Comparison of ENCODE assay signal across 1 cellular context in the genomic region with DNA sequence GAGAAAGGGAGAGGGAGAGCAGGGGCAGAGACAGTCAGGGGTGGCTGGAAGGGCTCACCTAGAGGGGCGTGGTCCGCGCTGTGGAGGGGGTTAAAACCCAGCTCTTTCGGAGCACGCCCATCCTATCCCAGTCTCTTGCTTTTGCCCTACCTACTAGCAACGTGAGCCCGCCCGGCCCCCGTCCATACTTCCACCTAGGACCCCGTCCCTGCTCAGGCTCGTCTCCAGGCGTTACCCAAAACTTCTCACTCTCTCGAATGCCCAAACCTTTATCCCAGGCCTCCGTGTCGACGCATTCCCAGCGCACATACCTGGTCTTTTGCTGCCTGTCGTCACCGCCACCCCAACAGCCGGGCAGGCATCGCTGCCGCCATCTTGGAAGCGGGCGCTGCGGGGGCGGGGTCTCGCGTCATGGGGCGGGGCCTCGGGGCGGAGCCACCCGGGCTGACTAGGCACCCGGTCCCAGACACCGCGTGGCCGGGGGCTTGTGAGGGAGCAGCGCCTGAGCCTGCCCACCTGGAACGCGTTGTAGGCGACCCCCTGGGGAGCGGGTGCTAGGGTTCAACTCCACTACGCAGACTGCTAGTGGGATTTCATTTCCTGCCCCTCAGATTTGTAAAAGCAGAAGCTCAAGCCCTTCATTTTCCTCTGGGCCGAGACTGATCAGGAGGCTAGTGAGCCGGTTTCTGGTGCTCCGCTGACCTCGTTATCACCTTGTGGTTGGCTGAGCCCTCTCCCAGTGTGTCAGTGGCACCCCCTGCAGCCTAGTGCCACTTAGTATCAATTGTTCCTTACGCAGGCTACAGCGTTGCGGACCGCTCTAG.
TF ChIP-seq lines count a peak whose summit lies in the region.

A gene (minus strand): TSS at position 396 of the 824 bp plus-strand sequence. CDS start 1,447 bp downstream, outside the sequence.

TF ChIP-seq in K562, 482 proteins besides CTCF, POLR2A, EP300 and RAD21 (continued from another document and continues in another):
- TF ChIP-seq, protein P1, sequence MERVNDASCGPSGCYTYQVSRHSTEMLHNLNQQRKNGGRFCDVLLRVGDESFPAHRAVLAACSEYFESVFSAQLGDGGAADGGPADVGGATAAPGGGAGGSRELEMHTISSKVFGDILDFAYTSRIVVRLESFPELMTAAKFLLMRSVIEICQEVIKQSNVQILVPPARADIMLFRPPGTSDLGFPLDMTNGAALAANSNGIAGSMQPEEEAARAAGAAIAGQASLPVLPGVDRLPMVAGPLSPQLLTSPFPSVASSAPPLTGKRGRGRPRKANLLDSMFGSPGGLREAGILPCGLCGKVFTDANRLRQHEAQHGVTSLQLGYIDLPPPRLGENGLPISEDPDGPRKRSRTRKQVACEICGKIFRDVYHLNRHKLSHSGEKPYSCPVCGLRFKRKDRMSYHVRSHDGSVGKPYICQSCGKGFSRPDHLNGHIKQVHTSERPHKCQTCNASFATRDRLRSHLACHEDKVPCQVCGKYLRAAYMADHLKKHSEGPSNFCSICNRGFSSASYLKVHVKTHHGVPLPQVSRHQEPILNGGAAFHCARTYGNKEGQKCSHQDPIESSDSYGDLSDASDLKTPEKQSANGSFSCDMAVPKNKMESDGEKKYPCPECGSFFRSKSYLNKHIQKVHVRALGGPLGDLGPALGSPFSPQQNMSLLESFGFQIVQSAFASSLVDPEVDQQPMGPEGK (CRISPR knock-in tag; IDR thresholded peaks at IDR 0.05; ENCODE audit: borderline replicate concordance) = no peak
- TF ChIP-seq POLR2AphosphoS5 (IDR thresholded peaks at IDR 0.05; ENCODE audit: control insufficient read depth, insufficient read depth, low read depth, low read length) = peak; percentile 84
- TF ChIP-seq, protein P2, sequence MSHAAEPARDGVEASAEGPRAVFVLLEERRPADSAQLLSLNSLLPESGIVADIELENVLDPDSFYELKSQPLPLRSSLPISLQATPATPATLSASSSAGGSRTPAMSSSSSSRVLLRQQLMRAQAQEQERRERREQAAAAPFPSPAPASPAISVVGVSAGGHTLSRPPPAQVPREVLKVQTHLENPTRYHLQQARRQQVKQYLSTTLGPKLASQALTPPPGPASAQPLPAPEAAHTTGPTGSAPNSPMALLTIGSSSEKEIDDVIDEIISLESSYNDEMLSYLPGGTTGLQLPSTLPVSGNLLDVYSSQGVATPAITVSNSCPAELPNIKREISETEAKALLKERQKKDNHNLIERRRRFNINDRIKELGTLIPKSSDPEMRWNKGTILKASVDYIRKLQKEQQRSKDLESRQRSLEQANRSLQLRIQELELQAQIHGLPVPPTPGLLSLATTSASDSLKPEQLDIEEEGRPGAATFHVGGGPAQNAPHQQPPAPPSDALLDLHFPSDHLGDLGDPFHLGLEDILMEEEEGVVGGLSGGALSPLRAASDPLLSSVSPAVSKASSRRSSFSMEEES (CRISPR knock-in tag; IDR thresholded peaks at IDR 0.05) = no peak
- TF ChIP-seq EGR1 (conservative IDR thresholded peaks at IDR 0.05) = peak; percentile 92
- TF ChIP-seq ZBTB17 (CRISPR knock-in tag; IDR thresholded peaks at IDR 0.05) = 0 out of 2 replicates have a peak, but pooled peaks have one; percentile 54
- TF ChIP-seq XRCC5 (IDR thresholded peaks at IDR 0.05; ENCODE audit: low read depth, low read length) = no peak; the same call in 1 of the 2 replicates
- TF ChIP-seq, protein P3, sequence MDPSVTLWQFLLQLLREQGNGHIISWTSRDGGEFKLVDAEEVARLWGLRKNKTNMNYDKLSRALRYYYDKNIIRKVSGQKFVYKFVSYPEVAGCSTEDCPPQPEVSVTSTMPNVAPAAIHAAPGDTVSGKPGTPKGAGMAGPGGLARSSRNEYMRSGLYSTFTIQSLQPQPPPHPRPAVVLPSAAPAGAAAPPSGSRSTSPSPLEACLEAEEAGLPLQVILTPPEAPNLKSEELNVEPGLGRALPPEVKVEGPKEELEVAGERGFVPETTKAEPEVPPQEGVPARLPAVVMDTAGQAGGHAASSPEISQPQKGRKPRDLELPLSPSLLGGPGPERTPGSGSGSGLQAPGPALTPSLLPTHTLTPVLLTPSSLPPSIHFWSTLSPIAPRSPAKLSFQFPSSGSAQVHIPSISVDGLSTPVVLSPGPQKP (CRISPR knock-in tag; IDR thresholded peaks at IDR 0.05) = no peak
- TF ChIP-seq ARHGAP35 (IDR thresholded peaks at IDR 0.05; ENCODE audit: partially characterized antibody) = no peak
- TF ChIP-seq PPARD (CRISPR knock-in tag; IDR thresholded peaks at IDR 0.05) = no peak
- no peak for TF ChIP-seq COPS2 (conservative IDR thresholded peaks at IDR 0.05)
- TF ChIP-seq, protein P4, sequence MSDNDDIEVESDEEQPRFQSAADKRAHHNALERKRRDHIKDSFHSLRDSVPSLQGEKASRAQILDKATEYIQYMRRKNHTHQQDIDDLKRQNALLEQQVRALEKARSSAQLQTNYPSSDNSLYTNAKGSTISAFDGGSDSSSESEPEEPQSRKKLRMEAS (CRISPR knock-in tag; IDR thresholded peaks at IDR 0.05) = peak; percentile 96
- TF ChIP-seq PCBP1 (IDR thresholded peaks at IDR 0.05; ENCODE audit: low read depth, low read length, poor library complexity, severe bottlenecking) = no peak
- TF ChIP-seq DNMT1 (IDR thresholded peaks at IDR 0.05) = no peak
- TF ChIP-seq ZNF143 (CRISPR knock-in tag; IDR thresholded peaks at IDR 0.05) = no peak
- no peak for TF ChIP-seq JUNB (CRISPR knock-in tag; conservative IDR thresholded peaks at IDR 0.05)
- TF ChIP-seq, protein P5, sequence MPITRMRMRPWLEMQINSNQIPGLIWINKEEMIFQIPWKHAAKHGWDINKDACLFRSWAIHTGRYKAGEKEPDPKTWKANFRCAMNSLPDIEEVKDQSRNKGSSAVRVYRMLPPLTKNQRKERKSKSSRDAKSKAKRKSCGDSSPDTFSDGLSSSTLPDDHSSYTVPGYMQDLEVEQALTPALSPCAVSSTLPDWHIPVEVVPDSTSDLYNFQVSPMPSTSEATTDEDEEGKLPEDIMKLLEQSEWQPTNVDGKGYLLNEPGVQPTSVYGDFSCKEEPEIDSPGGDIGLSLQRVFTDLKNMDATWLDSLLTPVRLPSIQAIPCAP (CRISPR knock-in tag; IDR thresholded peaks at IDR 0.05; ENCODE audit: borderline replicate concordance) = no peak
- no peak for TF ChIP-seq ZNF77 (CRISPR knock-in tag; IDR thresholded peaks at IDR 0.05)
- TF ChIP-seq, protein P6, sequence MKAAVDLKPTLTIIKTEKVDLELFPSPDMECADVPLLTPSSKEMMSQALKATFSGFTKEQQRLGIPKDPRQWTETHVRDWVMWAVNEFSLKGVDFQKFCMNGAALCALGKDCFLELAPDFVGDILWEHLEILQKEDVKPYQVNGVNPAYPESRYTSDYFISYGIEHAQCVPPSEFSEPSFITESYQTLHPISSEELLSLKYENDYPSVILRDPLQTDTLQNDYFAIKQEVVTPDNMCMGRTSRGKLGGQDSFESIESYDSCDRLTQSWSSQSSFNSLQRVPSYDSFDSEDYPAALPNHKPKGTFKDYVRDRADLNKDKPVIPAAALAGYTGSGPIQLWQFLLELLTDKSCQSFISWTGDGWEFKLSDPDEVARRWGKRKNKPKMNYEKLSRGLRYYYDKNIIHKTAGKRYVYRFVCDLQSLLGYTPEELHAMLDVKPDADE (conservative IDR thresholded peaks at IDR 0.05; ENCODE audit: control insufficient read depth, low read depth, low read length) = no peak
- TF ChIP-seq SMAD1 (IDR thresholded peaks at IDR 0.05; ENCODE audit: low read depth, low read length, partially characterized antibody) = no peak
- peak in 1 of 2 experiments; percentile 76; a peak in 1 of 3 replicates for TF ChIP-seq CBX3 (IDR thresholded peaks at IDR 0.05; ENCODE audit: borderline replicate concordance in 1 of 2, low read length in 2 of 2)
- TF ChIP-seq ILF3 (IDR thresholded peaks at IDR 0.05; ENCODE audit: borderline replicate concordance) = no peak
- TF ChIP-seq, protein P7, sequence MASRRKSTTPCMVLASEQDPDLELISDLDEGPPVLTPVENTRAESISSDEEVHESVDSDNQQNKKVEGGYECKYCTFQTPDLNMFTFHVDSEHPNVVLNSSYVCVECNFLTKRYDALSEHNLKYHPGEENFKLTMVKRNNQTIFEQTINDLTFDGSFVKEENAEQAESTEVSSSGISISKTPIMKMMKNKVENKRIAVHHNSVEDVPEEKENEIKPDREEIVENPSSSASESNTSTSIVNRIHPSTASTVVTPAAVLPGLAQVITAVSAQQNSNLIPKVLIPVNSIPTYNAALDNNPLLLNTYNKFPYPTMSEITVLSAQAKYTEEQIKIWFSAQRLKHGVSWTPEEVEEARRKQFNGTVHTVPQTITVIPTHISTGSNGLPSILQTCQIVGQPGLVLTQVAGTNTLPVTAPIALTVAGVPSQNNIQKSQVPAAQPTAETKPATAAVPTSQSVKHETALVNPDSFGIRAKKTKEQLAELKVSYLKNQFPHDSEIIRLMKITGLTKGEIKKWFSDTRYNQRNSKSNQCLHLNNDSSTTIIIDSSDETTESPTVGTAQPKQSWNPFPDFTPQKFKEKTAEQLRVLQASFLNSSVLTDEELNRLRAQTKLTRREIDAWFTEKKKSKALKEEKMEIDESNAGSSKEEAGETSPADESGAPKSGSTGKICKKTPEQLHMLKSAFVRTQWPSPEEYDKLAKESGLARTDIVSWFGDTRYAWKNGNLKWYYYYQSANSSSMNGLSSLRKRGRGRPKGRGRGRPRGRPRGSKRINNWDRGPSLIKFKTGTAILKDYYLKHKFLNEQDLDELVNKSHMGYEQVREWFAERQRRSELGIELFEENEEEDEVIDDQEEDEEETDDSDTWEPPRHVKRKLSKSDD (conservative IDR thresholded peaks at IDR 0.05; ENCODE audit: low read length) = no peak
- TF ChIP-seq, protein P8, sequence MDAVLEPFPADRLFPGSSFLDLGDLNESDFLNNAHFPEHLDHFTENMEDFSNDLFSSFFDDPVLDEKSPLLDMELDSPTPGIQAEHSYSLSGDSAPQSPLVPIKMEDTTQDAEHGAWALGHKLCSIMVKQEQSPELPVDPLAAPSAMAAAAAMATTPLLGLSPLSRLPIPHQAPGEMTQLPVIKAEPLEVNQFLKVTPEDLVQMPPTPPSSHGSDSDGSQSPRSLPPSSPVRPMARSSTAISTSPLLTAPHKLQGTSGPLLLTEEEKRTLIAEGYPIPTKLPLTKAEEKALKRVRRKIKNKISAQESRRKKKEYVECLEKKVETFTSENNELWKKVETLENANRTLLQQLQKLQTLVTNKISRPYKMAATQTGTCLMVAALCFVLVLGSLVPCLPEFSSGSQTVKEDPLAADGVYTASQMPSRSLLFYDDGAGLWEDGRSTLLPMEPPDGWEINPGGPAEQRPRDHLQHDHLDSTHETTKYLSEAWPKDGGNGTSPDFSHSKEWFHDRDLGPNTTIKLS (IDR thresholded peaks at IDR 0.05; ENCODE audit: borderline replicate concordance, low read depth) = peak; percentile 59
- TF ChIP-seq ZNF311 (CRISPR knock-in tag; IDR thresholded peaks at IDR 0.05) = no peak
- TF ChIP-seq NCOA4 (IDR thresholded peaks at IDR 0.05; ENCODE audit: partially characterized antibody) = no peak
- TF ChIP-seq POLR2G (IDR thresholded peaks at IDR 0.05; ENCODE audit: low read depth, low read length) = peak; percentile 94
- TF ChIP-seq RBM14 (IDR thresholded peaks at IDR 0.05; ENCODE audit: borderline replicate concordance, insufficient read depth, low read depth, low read length) = no peak
- no peak for TF ChIP-seq ZNF239 (CRISPR knock-in tag; IDR thresholded peaks at IDR 0.05)
- TF ChIP-seq, protein P9, sequence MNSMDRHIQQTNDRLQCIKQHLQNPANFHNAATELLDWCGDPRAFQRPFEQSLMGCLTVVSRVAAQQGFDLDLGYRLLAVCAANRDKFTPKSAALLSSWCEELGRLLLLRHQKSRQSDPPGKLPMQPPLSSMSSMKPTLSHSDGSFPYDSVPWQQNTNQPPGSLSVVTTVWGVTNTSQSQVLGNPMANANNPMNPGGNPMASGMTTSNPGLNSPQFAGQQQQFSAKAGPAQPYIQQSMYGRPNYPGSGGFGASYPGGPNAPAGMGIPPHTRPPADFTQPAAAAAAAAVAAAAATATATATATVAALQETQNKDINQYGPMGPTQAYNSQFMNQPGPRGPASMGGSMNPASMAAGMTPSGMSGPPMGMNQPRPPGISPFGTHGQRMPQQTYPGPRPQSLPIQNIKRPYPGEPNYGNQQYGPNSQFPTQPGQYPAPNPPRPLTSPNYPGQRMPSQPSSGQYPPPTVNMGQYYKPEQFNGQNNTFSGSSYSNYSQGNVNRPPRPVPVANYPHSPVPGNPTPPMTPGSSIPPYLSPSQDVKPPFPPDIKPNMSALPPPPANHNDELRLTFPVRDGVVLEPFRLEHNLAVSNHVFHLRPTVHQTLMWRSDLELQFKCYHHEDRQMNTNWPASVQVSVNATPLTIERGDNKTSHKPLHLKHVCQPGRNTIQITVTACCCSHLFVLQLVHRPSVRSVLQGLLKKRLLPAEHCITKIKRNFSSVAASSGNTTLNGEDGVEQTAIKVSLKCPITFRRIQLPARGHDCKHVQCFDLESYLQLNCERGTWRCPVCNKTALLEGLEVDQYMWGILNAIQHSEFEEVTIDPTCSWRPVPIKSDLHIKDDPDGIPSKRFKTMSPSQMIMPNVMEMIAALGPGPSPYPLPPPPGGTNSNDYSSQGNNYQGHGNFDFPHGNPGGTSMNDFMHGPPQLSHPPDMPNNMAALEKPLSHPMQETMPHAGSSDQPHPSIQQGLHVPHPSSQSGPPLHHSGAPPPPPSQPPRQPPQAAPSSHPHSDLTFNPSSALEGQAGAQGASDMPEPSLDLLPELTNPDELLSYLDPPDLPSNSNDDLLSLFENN (IDR thresholded peaks at IDR 0.05; ENCODE audit: low read depth in 2 of 2, low read length in 2 of 2) = no peak
- TF ChIP-seq ARID2 (IDR thresholded peaks at IDR 0.05) = no peak
- peak; percentile 76 for TF ChIP-seq CREB1 (IDR thresholded peaks at IDR 0.05)
- peak; percentile 90 for TF ChIP-seq CREB1 (CRISPR knock-in tag; IDR thresholded peaks at IDR 0.05)
- TF ChIP-seq, protein P10, sequence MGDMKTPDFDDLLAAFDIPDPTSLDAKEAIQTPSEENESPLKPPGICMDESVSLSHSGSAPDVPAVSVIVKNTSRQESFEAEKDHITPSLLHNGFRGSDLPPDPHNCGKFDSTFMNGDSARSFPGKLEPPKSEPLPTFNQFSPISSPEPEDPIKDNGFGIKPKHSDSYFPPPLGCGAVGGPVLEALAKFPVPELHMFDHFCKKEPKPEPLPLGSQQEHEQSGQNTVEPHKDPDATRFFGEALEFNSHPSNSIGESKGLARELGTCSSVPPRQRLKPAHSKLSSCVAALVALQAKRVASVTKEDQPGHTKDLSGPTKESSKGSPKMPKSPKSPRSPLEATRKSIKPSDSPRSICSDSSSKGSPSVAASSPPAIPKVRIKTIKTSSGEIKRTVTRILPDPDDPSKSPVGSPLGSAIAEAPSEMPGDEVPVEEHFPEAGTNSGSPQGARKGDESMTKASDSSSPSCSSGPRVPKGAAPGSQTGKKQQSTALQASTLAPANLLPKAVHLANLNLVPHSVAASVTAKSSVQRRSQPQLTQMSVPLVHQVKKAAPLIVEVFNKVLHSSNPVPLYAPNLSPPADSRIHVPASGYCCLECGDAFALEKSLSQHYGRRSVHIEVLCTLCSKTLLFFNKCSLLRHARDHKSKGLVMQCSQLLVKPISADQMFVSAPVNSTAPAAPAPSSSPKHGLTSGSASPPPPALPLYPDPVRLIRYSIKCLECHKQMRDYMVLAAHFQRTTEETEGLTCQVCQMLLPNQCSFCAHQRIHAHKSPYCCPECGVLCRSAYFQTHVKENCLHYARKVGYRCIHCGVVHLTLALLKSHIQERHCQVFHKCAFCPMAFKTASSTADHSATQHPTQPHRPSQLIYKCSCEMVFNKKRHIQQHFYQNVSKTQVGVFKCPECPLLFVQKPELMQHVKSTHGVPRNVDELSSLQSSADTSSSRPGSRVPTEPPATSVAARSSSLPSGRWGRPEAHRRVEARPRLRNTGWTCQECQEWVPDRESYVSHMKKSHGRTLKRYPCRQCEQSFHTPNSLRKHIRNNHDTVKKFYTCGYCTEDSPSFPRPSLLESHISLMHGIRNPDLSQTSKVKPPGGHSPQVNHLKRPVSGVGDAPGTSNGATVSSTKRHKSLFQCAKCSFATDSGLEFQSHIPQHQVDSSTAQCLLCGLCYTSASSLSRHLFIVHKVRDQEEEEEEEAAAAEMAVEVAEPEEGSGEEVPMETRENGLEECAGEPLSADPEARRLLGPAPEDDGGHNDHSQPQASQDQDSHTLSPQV (IDR thresholded peaks at IDR 0.05) = peak; percentile 91
- no peak for TF ChIP-seq HEY1 (CRISPR knock-in tag; IDR thresholded peaks at IDR 0.05; ENCODE audit: borderline replicate concordance)
- peak; percentile 78 for TF ChIP-seq FOSL1 (tag; conservative IDR thresholded peaks at IDR 0.05)
- TF ChIP-seq MEF2D (tag; conservative IDR thresholded peaks at IDR 0.05; ENCODE audit: low read depth) = no peak
- TF ChIP-seq SMARCE1 (IDR thresholded peaks at IDR 0.05) = peak; percentile 23; the same call in 1 of the 2 replicates
